ENCODE assay signal across 2 cellular contexts in the genomic region with DNA sequence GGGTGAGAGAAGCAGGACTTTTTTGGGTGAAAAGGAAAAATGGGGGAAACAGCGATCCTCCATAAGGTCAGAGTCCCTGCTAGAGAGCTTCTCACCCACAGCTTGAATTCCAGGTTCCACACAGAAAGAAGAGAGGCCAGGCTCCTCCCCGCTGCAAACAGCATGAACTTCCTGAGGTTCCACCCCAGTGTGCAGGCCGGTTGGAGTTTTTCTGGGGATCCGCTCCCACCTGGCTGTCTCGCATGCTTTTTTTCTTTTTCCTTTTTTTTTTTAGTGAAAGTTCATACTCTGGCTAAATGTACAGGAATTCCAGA.
TF ChIP-seq lines count a peak whose summit lies in the region.

No MANE protein-coding gene starts in this region.

TF ChIP-seq in SK-N-SH treated with all-trans-retinoic acid at 6 μM for 48 hours, 23 proteins besides CTCF, POLR2A, EP300 and RAD21 (continued from another document):
- TF ChIP-seq ESRRG (CRISPR knock-in tag; IDR thresholded peaks at IDR 0.05) (no peak), ZNF8 (CRISPR knock-in tag; IDR thresholded peaks at IDR 0.05) (no peak), RARB (CRISPR knock-in tag; IDR thresholded peaks at IDR 0.05) (no peak), TCF4 (CRISPR knock-in tag; IDR thresholded peaks at IDR 0.05; ENCODE audit: borderline replicate concordance) (no peak), ISL1 (CRISPR knock-in tag; IDR thresholded peaks at IDR 0.05) (no peak), CSRNP3 (CRISPR knock-in tag; IDR thresholded peaks at IDR 0.05) (no peak), ZC3H10 (CRISPR knock-in tag; IDR thresholded peaks at IDR 0.05) (no peak), ZNF565 (CRISPR knock-in tag; conservative IDR thresholded peaks at IDR 0.05; ENCODE audit: low read depth) (no peak), GLIS3 (CRISPR knock-in tag; IDR thresholded peaks at IDR 0.05) (no peak)

TF ChIP-seq in SK-N-SH, 30 proteins besides CTCF, POLR2A, EP300 and RAD21 (continued from another document):
- TF ChIP-seq GABPA (IDR thresholded peaks at IDR 0.05; ENCODE audit: low read depth) = no peak
